ENCODE assay signal across 37 cellular contexts in the genomic region with DNA sequence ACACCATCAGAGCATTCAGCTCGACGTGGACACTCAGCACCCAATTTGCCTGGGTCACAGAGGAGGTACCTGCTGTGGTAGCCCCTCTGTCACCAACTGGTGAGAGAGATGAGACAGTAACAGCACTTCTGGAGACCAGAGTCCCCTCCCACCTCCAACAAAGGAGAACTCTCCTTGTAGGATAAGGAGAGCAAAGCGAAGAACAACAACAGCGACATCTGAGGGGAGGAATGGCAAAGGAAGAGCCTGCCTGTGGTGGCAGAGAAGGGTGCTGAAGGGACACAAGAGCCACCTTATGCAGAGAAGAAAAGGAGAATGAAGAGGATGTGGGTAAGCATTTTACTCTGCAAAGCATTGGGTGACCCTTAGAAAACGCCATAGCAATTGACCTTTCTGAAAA.
"Had no signal": no experiment of that assay in that cellular context is flagged by ENCODE, and none has a peak within 500 bp of the region (broad histone marks: within the 10 kb centered on the region; RNA-seq: fewer than 3 reads in every experiment).

No MANE protein-coding gene starts in this region.

- H3K4me1 Mint-ChIP-seq: activated CD4-positive, alpha-beta T cell treated with anti-CD3 and anti-CD28 coated beads, Interleukin-2, amount 10 ng/mL, durations not matched to agents 7 days and 5 days; activated naive CD8-positive, alpha-beta T cell treated with anti-CD3 and anti-CD28 coated beads for 36 hours; central memory CD8-positive, alpha-beta T cell had no signal

- H3K36me3 Mint-ChIP-seq: activated CD8-positive, alpha-beta memory T cell treated with anti-CD3 and anti-CD28 coated beads, Interleukin-2, amount 10 ng/mL, durations not matched to agents 7 days and 5 days had no signal

- DNase-seq: activated CD4-positive, alpha-beta memory T cell treated with anti-CD3 and anti-CD28 coated beads, Interleukin-2, amount 10 ng/mL, durations not matched to agents 7 days and 5 days; activated CD4-positive, alpha-beta T cell treated with anti-CD3 and anti-CD28 coated beads for 1 hour; activated CD4-positive, alpha-beta T cell treated with anti-CD3 and anti-CD28 coated beads for 36 hours; activated CD4-positive, alpha-beta T cell treated with anti-CD3 and anti-CD28 coated beads for 48 hours; activated CD4-positive, alpha-beta T cell treated with anti-CD3 and anti-CD28 coated beads, Interleukin-2, amount 10 ng/mL, durations not matched to agents 7 days and 5 days; activated CD4-positive, alpha-beta T cell treated with anti-CD3 and anti-CD28 coated beads, Interleukin-2, amount 50 U/mL, for 48 hours; activated CD4-positive, CD25-positive, alpha-beta regulatory T cell; activated CD8-positive, alpha-beta memory T cell treated with anti-CD3 and anti-CD28 coated beads for 24 hours; activated CD8-positive, alpha-beta memory T cell treated with anti-CD3 and anti-CD28 coated beads, Interleukin-2, amount 10 ng/mL, durations not matched to agents 7 days and 5 days; activated CD8-positive, alpha-beta memory T cell treated with anti-CD3 and anti-CD28 coated beads, Interleukin-2, amount 50 U/mL, for 48 hours; activated CD8-positive, alpha-beta T cell treated with anti-CD3 and anti-CD28 coated beads, Interleukin-2, amount 10 ng/mL, durations not matched to agents 7 days and 5 days; activated effector memory CD4-positive, alpha-beta T cell treated with anti-CD3 and anti-CD28 coated beads, Interleukin-2, amount 50 U/mL, for 16 hours; activated gamma-delta T cell treated with Interleukin-2 at 50 U/mL for 16 hours; activated naive CD4-positive, alpha-beta T cell; activated naive CD4-positive, alpha-beta T cell treated with anti-CD3 and anti-CD28 coated beads for 36 hours; activated naive CD4-positive, alpha-beta T cell treated with anti-CD3 and anti-CD28 coated beads, Interleukin-2, amount 50 U/mL, for 16 hours; activated naive CD8-positive, alpha-beta T cell treated with anti-CD3 and anti-CD28 coated beads for 36 hours; activated T-cell treated with anti-CD3 and anti-CD28 coated beads, Interleukin-2, amount 50 U/mL, for 24 hours; activated T-cell treated with anti-CD3 and anti-CD28 coated beads, Interleukin-2, amount 50 U/mL, for 72 hours; amygdala; anterior cingulate cortex; caudate nucleus; cerebellar nuclear complex; SW 1271; T-cell; T-helper 2 cell; T-helper 9 cell had no signal

- H3K4me3 Mint-ChIP-seq: activated CD4-positive, alpha-beta memory T cell treated with anti-CD3 and anti-CD28 coated beads, Interleukin-2, amount 10 ng/mL, durations not matched to agents 7 days and 5 days; activated CD4-positive, alpha-beta T cell treated with anti-CD3 and anti-CD28 coated beads for 36 hours; activated CD4-positive, alpha-beta T cell treated with anti-CD3 and anti-CD28 coated beads, Interleukin-2, amount 10 ng/mL, durations not matched to agents 7 days and 5 days; activated CD8-positive, alpha-beta memory T cell treated with anti-CD3 and anti-CD28 coated beads, Interleukin-2, amount 10 ng/mL, durations not matched to agents 7 days and 5 days; activated CD8-positive, alpha-beta T cell treated with anti-CD3 and anti-CD28 coated beads, Interleukin-2, amount 10 ng/mL, durations not matched to agents 7 days and 5 days; activated naive CD4-positive, alpha-beta T cell treated with anti-CD3 and anti-CD28 coated beads for 36 hours; activated naive CD8-positive, alpha-beta T cell treated with anti-CD3 and anti-CD28 coated beads for 36 hours; activated T-cell treated with anti-CD3 and anti-CD28 coated beads, Interleukin-2, amount 50 U/mL, for 24 hours; activated T-cell treated with anti-CD3 and anti-CD28 coated beads, Interleukin-2, amount 50 U/mL, for 72 hours; activated T-helper 1 cell treated with anti-CD3 and anti-CD28 coated beads, Interleukin-12 subunit alpha, Interleukin-12 subunit beta, Interleukin-2, Interleukin-4 antibody, amounts not matched to agents 30 ng/mL and 10 ng/mL and 1 ng/mL, durations not matched to agents 14 hours and 24 hours and 36 hours; activated T-helper 17 cell treated with anti-CD3 and anti-CD28 coated beads, Interleukin-2, amount 50 U/mL, for 72 hours; brain; central memory CD8-positive, alpha-beta T cell; T-cell; T-helper 2 cell treated with Interferon-gamma antibody and Interleukin-4, amounts not matched to agents 5 μg/mL and 100 μg/mL, for 36 hours had no signal

- H3K36me3 ChIP-seq: ascending aorta, cardiac muscle cell had no signal

- H3K4me3 ChIP-seq: ascending aorta, cardiac muscle cell had no signal

- H3K9me3 Mint-ChIP-seq: activated CD4-positive, alpha-beta memory T cell treated with anti-CD3 and anti-CD28 coated beads, Interleukin-2, amount 10 ng/mL, durations not matched to agents 7 days and 5 days; activated CD4-positive, alpha-beta T cell treated with anti-CD3 and anti-CD28 coated beads, Interleukin-2, amount 10 ng/mL, durations not matched to agents 7 days and 5 days; activated naive CD4-positive, alpha-beta T cell treated with anti-CD3 and anti-CD28 coated beads for 36 hours; activated naive CD4-positive, alpha-beta T cell treated with anti-CD3 and anti-CD28 coated beads, Interleukin-2, amount 50 U/mL, for 72 hours; activated naive CD8-positive, alpha-beta T cell treated with anti-CD3 and anti-CD28 coated beads for 36 hours; activated T-cell treated with anti-CD3 and anti-CD28 coated beads, Interleukin-2, amount 50 U/mL, for 24 hours; activated T-cell treated with anti-CD3 and anti-CD28 coated beads, Interleukin-2, amount 50 U/mL, for 72 hours; activated T-helper 1 cell treated with anti-CD3 and anti-CD28 coated beads, Interleukin-12 subunit alpha, Interleukin-12 subunit beta, Interleukin-2, Interleukin-4 antibody, amounts not matched to agents 30 ng/mL and 10 ng/mL and 1 ng/mL, durations not matched to agents 14 hours and 24 hours and 36 hours; activated T-helper 17 cell treated with anti-CD3 and anti-CD28 coated beads, Interleukin-2, amount 50 U/mL, for 72 hours; central memory CD8-positive, alpha-beta T cell; T-cell; T-helper 2 cell treated with Interferon-gamma antibody and Interleukin-4, amounts not matched to agents 5 μg/mL and 100 μg/mL, for 36 hours had no signal

- H3K27ac Mint-ChIP-seq: activated CD4-positive, alpha-beta memory T cell treated with anti-CD3 and anti-CD28 coated beads, Interleukin-2, amount 10 ng/mL, durations not matched to agents 7 days and 5 days; activated CD4-positive, alpha-beta T cell treated with anti-CD3 and anti-CD28 coated beads for 36 hours; activated CD4-positive, alpha-beta T cell treated with anti-CD3 and anti-CD28 coated beads, Interleukin-2, amount 10 ng/mL, durations not matched to agents 7 days and 5 days; activated CD8-positive, alpha-beta memory T cell treated with anti-CD3 and anti-CD28 coated beads, Interleukin-2, amount 10 ng/mL, durations not matched to agents 7 days and 5 days; activated CD8-positive, alpha-beta T cell treated with anti-CD3 and anti-CD28 coated beads, Interleukin-2, amount 10 ng/mL, durations not matched to agents 7 days and 5 days; activated naive CD4-positive, alpha-beta T cell treated with anti-CD3 and anti-CD28 coated beads for 36 hours; activated naive CD8-positive, alpha-beta T cell treated with anti-CD3 and anti-CD28 coated beads for 36 hours; activated T-cell treated with anti-CD3 and anti-CD28 coated beads, Interleukin-2, amount 50 U/mL, for 24 hours; activated T-cell treated with anti-CD3 and anti-CD28 coated beads, Interleukin-2, amount 50 U/mL, for 72 hours; activated T-helper 1 cell treated with anti-CD3 and anti-CD28 coated beads, Interleukin-12 subunit alpha, Interleukin-12 subunit beta, Interleukin-2, Interleukin-4 antibody, amounts not matched to agents 30 ng/mL and 10 ng/mL and 1 ng/mL, durations not matched to agents 14 hours and 24 hours and 36 hours; activated T-helper 17 cell treated with anti-CD3 and anti-CD28 coated beads, Interleukin-2, amount 50 U/mL, for 72 hours; brain; T-cell; T-helper 2 cell treated with Interferon-gamma antibody and Interleukin-4, amounts not matched to agents 5 μg/mL and 100 μg/mL, for 36 hours had no signal

- H3K27me3 Mint-ChIP-seq: activated CD4-positive, alpha-beta memory T cell treated with anti-CD3 and anti-CD28 coated beads, Interleukin-2, amount 10 ng/mL, durations not matched to agents 7 days and 5 days; activated CD4-positive, alpha-beta T cell treated with anti-CD3 and anti-CD28 coated beads for 36 hours; activated CD4-positive, alpha-beta T cell treated with anti-CD3 and anti-CD28 coated beads, Interleukin-2, amount 10 ng/mL, durations not matched to agents 7 days and 5 days; activated CD8-positive, alpha-beta memory T cell treated with anti-CD3 and anti-CD28 coated beads, Interleukin-2, amount 10 ng/mL, durations not matched to agents 7 days and 5 days; activated naive CD8-positive, alpha-beta T cell treated with anti-CD3 and anti-CD28 coated beads for 36 hours; activated T-cell treated with anti-CD3 and anti-CD28 coated beads, Interleukin-2, amount 50 U/mL, for 24 hours; activated T-helper 17 cell treated with anti-CD3 and anti-CD28 coated beads, Interleukin-2, amount 50 U/mL, for 72 hours; brain; central memory CD8-positive, alpha-beta T cell; T-cell had no signal

- H3K27me3 ChIP-seq: ascending aorta, cardiac muscle cell had no signal

- H3K4me1 ChIP-seq: ascending aorta had no signal

- ATAC-seq: activated CD4-positive, alpha-beta T cell treated with anti-CD3 and anti-CD28 coated beads for 36 hours; activated CD4-positive, CD25-positive, alpha-beta regulatory T cell treated with anti-CD3 and anti-CD28 coated beads, Interleukin-2, amount 50 U/mL, for 24 hours; activated CD8-positive, alpha-beta memory T cell treated with anti-CD3 and anti-CD28 coated beads, Interleukin-2, amount 10 ng/mL, durations not matched to agents 7 days and 5 days; activated CD8-positive, alpha-beta T cell treated with anti-CD3 and anti-CD28 coated beads, Interleukin-2, amount 10 ng/mL, durations not matched to agents 7 days and 5 days; activated naive CD4-positive, alpha-beta T cell treated with anti-CD3 and anti-CD28 coated beads, Interleukin-2, amount 50 U/mL, for 72 hours; activated T-cell treated with anti-CD3 and anti-CD28 coated beads, Interleukin-2, amount 50 U/mL, for 72 hours; activated T-helper 17 cell treated with anti-CD3 and anti-CD28 coated beads, Interleukin-2, amount 50 U/mL, for 72 hours; T-cell had no signal

- H3K9me3 ChIP-seq: ascending aorta had no signal

- H3K27ac ChIP-seq: ascending aorta, cardiac muscle cell, VCaP had no signal
